In the genomic region with DNA sequence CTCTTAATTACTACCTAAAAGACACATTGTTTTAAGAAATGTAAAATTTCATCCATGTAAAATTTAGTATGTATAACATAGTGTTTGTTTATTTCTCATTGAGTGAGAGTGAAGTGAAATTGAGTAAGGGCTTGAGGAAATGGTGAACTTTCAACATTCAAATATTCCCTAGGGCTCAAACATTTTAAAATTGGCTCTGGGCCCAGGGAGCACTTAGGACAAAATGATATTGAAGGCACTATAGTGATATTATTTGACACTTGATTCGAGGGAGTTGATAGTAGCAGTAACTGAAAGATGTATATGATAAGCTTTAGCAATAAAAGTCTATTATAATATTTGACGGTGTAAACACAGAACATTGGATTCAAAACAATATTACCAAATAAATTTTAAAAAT, we compare ENCODE assay signal across 1 cellular context.
TF ChIP-seq lines count a peak whose summit lies in the region.

No MANE protein-coding gene starts in this region.

TF ChIP-seq in SK-N-SH, 30 proteins besides CTCF, POLR2A, EP300 and RAD21 (continued from another document):
- TF ChIP-seq, protein P1, sequence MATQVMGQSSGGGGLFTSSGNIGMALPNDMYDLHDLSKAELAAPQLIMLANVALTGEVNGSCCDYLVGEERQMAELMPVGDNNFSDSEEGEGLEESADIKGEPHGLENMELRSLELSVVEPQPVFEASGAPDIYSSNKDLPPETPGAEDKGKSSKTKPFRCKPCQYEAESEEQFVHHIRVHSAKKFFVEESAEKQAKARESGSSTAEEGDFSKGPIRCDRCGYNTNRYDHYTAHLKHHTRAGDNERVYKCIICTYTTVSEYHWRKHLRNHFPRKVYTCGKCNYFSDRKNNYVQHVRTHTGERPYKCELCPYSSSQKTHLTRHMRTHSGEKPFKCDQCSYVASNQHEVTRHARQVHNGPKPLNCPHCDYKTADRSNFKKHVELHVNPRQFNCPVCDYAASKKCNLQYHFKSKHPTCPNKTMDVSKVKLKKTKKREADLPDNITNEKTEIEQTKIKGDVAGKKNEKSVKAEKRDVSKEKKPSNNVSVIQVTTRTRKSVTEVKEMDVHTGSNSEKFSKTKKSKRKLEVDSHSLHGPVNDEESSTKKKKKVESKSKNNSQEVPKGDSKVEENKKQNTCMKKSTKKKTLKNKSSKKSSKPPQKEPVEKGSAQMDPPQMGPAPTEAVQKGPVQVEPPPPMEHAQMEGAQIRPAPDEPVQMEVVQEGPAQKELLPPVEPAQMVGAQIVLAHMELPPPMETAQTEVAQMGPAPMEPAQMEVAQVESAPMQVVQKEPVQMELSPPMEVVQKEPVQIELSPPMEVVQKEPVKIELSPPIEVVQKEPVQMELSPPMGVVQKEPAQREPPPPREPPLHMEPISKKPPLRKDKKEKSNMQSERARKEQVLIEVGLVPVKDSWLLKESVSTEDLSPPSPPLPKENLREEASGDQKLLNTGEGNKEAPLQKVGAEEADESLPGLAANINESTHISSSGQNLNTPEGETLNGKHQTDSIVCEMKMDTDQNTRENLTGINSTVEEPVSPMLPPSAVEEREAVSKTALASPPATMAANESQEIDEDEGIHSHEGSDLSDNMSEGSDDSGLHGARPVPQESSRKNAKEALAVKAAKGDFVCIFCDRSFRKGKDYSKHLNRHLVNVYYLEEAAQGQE (IDR thresholded peaks at IDR 0.05; ENCODE audit: low read depth, low read length), result no peak
- TF ChIP-seq EZH2phosphoT487 (IDR thresholded peaks at IDR 0.05; ENCODE audit: borderline replicate concordance, low read depth) (no peak), SIN3A (IDR thresholded peaks at IDR 0.05; ENCODE audit: borderline replicate concordance, low read depth, low read length) (no peak), GABPA (IDR thresholded peaks at IDR 0.05; ENCODE audit: low read depth) (no peak), NFIC (IDR thresholded peaks at IDR 0.05; ENCODE audit: borderline replicate concordance) (0 out of 2 replicates have a peak, but pooled peaks have one; percentile 7), FOXM1 (IDR thresholded peaks at IDR 0.05; ENCODE audit: low read depth) (no peak), RFX5 (IDR thresholded peaks at IDR 0.05; ENCODE audit: low read length) (no peak), MXI1 (IDR thresholded peaks at IDR 0.05; ENCODE audit: low read depth, low read length) (no peak), FOSL2 (IDR thresholded peaks at IDR 0.05; ENCODE audit: borderline replicate concordance, low read depth) (no peak), ELF1 (IDR thresholded peaks at IDR 0.05) (no peak), RCOR1 (IDR thresholded peaks at IDR 0.05; ENCODE audit: low read length) (peak; percentile 53; the same call in 1 of the 2 replicates), TCF12 (IDR thresholded peaks at IDR 0.05) (no peak), CHD2 (IDR thresholded peaks at IDR 0.05; ENCODE audit: low read length, partially characterized antibody) (peak; percentile 62), TAF1 (IDR thresholded peaks at IDR 0.05; ENCODE audit: borderline replicate concordance, low read depth, low read length) (no peak), RXRA (IDR thresholded peaks at IDR 0.05; ENCODE audit: borderline replicate concordance, low read depth) (no peak), YY1 (IDR thresholded peaks at IDR 0.05; ENCODE audit: low read depth) (no peak), POLR2AphosphoS5 (IDR thresholded peaks at IDR 0.05; ENCODE audit: low read depth, low read length) (no peak)
- TF ChIP-seq, protein P2, sequence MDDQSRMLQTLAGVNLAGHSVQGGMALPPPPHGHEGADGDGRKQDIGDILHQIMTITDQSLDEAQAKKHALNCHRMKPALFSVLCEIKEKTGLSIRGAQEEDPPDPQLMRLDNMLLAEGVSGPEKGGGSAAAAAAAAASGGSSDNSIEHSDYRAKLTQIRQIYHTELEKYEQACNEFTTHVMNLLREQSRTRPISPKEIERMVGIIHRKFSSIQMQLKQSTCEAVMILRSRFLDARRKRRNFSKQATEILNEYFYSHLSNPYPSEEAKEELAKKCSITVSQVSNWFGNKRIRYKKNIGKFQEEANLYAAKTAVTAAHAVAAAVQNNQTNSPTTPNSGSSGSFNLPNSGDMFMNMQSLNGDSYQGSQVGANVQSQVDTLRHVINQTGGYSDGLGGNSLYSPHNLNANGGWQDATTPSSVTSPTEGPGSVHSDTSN (IDR thresholded peaks at IDR 0.05), result no peak
- TF ChIP-seq, protein P3, sequence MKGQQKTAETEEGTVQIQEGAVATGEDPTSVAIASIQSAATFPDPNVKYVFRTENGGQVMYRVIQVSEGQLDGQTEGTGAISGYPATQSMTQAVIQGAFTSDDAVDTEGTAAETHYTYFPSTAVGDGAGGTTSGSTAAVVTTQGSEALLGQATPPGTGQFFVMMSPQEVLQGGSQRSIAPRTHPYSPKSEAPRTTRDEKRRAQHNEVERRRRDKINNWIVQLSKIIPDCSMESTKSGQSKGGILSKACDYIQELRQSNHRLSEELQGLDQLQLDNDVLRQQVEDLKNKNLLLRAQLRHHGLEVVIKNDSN (IDR thresholded peaks at IDR 0.05; ENCODE audit: borderline replicate concordance, low read depth), result no peak
- TF ChIP-seq, protein P4, sequence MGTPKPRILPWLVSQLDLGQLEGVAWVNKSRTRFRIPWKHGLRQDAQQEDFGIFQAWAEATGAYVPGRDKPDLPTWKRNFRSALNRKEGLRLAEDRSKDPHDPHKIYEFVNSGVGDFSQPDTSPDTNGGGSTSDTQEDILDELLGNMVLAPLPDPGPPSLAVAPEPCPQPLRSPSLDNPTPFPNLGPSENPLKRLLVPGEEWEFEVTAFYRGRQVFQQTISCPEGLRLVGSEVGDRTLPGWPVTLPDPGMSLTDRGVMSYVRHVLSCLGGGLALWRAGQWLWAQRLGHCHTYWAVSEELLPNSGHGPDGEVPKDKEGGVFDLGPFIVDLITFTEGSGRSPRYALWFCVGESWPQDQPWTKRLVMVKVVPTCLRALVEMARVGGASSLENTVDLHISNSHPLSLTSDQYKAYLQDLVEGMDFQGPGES (IDR thresholded peaks at IDR 0.05; ENCODE audit: low read depth, low read length), result no peak
- TF ChIP-seq, protein P5, sequence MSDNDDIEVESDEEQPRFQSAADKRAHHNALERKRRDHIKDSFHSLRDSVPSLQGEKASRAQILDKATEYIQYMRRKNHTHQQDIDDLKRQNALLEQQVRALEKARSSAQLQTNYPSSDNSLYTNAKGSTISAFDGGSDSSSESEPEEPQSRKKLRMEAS (IDR thresholded peaks at IDR 0.05; ENCODE audit: low read depth), result no peak
